In genomic region chr5:167982-168660, GRCh38 we compare ENCODE assay signal across 12 cellular contexts. TPM values are rescaled to one million over a fixed set of nuclear protein-coding genes. Genes with fewer than 3 reads are reported as not detected.
DNase-seq lines count a peak whose midpoint lies in the region; ATAC-seq and TF ChIP-seq lines count a peak whose summit lies in the region.
"Had no signal": no experiment of that assay in that cellular context is flagged by ENCODE, and none has a peak within 500 bp of the region (broad histone marks: within the 10 kb centered on the region; RNA-seq: fewer than 3 reads in every experiment).

No MANE protein-coding gene starts in this region.

- WGBS in upper lobe of left lung, 2 donors, result 68 to 80% methylated on average over 8 to 18 of the region's 18 CpGs

- no peaks in the 10 kb centered on the region for H3K9me3 ChIP-seq in upper lobe of left lung

- TF ChIP-seq CTCF in foreskin fibroblast (IDR thresholded peaks at IDR 0.05; ENCODE audit: low read depth, low read length) (no peak), upper lobe of left lung (IDR thresholded peaks at IDR 0.05) (no peak)

- H3K27ac ChIP-seq in upper lobe of left lung, result no peak overlapping the region

- no peak overlapping the region for H3K4me3 ChIP-seq in foreskin fibroblast (ENCODE audit: low read depth in 1 of 2, low read length in 2 of 2)
- H3K4me3 ChIP-seq in upper lobe of left lung, result no peak overlapping the region

- TF ChIP-seq POLR2A in upper lobe of left lung (IDR thresholded peaks at IDR 0.05), result no peak

- peaks cover 0 to 15% (median 4%) of the 10 kb centered on the region in 4 donors for H3K4me1 ChIP-seq in upper lobe of left lung

- H3K36me3 ChIP-seq in upper lobe of left lung, result no peaks in the 10 kb centered on the region

- H3K27me3 ChIP-seq in upper lobe of left lung, result no peaks in the 10 kb centered on the region

- TF ChIP-seq EP300 in upper lobe of left lung (IDR thresholded peaks at IDR 0.05), result no peak

- peak; percentile 73 for ATAC-seq in SK-N-SH treated with all-trans-retinoic acid at 6 μM for 48 hours
- ATAC-seq in upper lobe of left lung (ENCODE audit: low FRiP score in 2 of 2), result peak; percentile 30 to 31
- ATAC-seq in HG03108 (IDR thresholded peaks at IDR 0.05; ENCODE audit: unreplicated experiment), result no peak
- ATAC-seq in left lobe of liver, result no peak

- DNase-seq in activated effector memory CD4-positive, alpha-beta T cell treated with anti-CD3 and anti-CD28 coated beads, Interleukin-2, amount 50 U/mL, for 16 hours, result peak; percentile 45
- DNase-seq in activated effector memory CD4-positive, alpha-beta T cell treated with Interleukin-2 at 50 U/mL for 16 hours, result no peak
- DNase-seq in foreskin fibroblast (peak; percentile 96 to 98), upper lobe of left lung (peak in 1 of 2 donors; percentile 11), left lobe of liver (ENCODE audit: low spot score) (no peak), cerebellar cortex (ENCODE audit: low spot score) (no peak)
- DNase-seq: activated T-cell treated with anti-CD3 and anti-CD28 coated beads, Interleukin-2, amount 50 U/mL, for 48 hours; AML-193; endodermal cell had no signal

TF ChIP-seq in SK-N-SH treated with all-trans-retinoic acid at 6 μM for 48 hours, 23 proteins besides CTCF, POLR2A, EP300 and RAD21:
- TF ChIP-seq ZNF565 (CRISPR knock-in tag; conservative IDR thresholded peaks at IDR 0.05; ENCODE audit: low read depth) (no peak), ZFP30 (CRISPR knock-in tag; IDR thresholded peaks at IDR 0.05) (no peak), ZNF70 (CRISPR knock-in tag; IDR thresholded peaks at IDR 0.05) (no peak), BACH2 (CRISPR knock-in tag; IDR thresholded peaks at IDR 0.05; ENCODE audit: borderline replicate concordance) (no peak), ZFP3 (CRISPR knock-in tag; IDR thresholded peaks at IDR 0.05) (no peak), OSR1 (CRISPR knock-in tag; IDR thresholded peaks at IDR 0.05) (no peak), ISL1 (CRISPR knock-in tag; IDR thresholded peaks at IDR 0.05) (no peak), PPARA (CRISPR knock-in tag; IDR thresholded peaks at IDR 0.05; ENCODE audit: borderline replicate concordance) (no peak), ZC3H10 (CRISPR knock-in tag; IDR thresholded peaks at IDR 0.05) (no peak), ARNTL (CRISPR knock-in tag; IDR thresholded peaks at IDR 0.05; ENCODE audit: borderline replicate concordance, low read depth) (no peak), TCF4 (CRISPR knock-in tag; IDR thresholded peaks at IDR 0.05; ENCODE audit: borderline replicate concordance) (no peak), SNAI2 (CRISPR knock-in tag; IDR thresholded peaks at IDR 0.05) (no peak)

RNA-seq across cellular contexts. Expression of gene LRRC14B, which starts 23.2 kb away (rescaled TPM):
- total RNA-seq in upper lobe of left lung (not detected), left lobe of liver (not detected)
- total RNA-seq: endodermal cell, lung microvascular endothelial cell had no signal

RNA-seq across cellular contexts. Expression of gene CCDC127, which starts 49.8 kb away (rescaled TPM):
- total RNA-seq in upper lobe of left lung (1 to 10 TPM; 3.1 to 8.5 (median 4.8) TPM), left lobe of liver (3.1 TPM)

RNA-seq across cellular contexts. Expression of gene SDHA, which starts 50.0 kb away (rescaled TPM):
- total RNA-seq in upper lobe of left lung (100 to 1,000 TPM in 3 of 6 donors, 10 to 100 TPM in 3; 64.0 to 123 (median 95.1) TPM), left lobe of liver (232 TPM)

Comparison
In these comparisons a context has a peak if more than half of its experiments do, and no peak if none do; other contexts are left out.
1. DNase-seq: peak in activated effector memory CD4-positive, alpha-beta T cell treated with anti-CD3 and anti-CD28 coated beads, Interleukin-2, amount 50 U/mL, for 16 hours (single experiment) and foreskin fibroblast (2 of 2); none in activated effector memory CD4-positive, alpha-beta T cell treated with Interleukin-2 at 50 U/mL for 16 hours (single experiment), left lobe of liver (single experiment) and cerebellar cortex (single experiment).
2. ATAC-seq: peak in SK-N-SH treated with all-trans-retinoic acid at 6 μM for 48 hours (single experiment) and upper lobe of left lung (2 of 2); none in HG03108 (single experiment) and left lobe of liver (single experiment).